ENCODE assay signal across 28 cellular contexts in the genomic region with DNA sequence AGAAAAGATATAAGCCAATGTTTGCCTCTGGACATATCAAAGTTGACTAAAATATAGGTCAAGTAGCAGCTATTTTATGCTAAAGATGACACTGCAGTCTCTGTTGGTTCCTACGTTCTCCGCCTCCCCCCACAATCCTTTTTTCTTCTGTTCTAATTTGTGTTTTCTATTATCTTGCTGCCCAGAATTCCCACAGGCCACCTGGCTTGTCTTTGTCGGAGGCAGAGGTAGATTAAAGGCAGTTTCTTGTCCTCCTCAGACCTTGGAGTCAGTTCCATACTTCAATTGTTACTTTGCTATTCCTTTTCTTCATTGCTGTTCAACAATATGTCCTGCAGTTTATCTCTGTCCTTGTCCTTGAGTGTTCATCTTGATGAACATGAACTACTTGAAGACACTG.
"Had no signal": no experiment of that assay in that cellular context is flagged by ENCODE, and none has a peak within 500 bp of the region (broad histone marks: within the 10 kb centered on the region; RNA-seq: fewer than 3 reads in every experiment).

No MANE protein-coding gene starts in this region.

- H3K27ac Mint-ChIP-seq: dendritic cell treated with granulocyte-macrophage colony-stimulating factor and Interleukin-4, amounts not matched to agents 40 ng/mL and 50 ng/mL, for 4 days; effector memory CD8-positive, alpha-beta T cell; endodermal cell; memory B cell; natural killer cell had no signal

- ATAC-seq: effector memory CD8-positive, alpha-beta T cell; esophagus mucosa; gastrocnemius medialis; heart right ventricle; left cardiac atrium; left lung; left ventricle myocardium superior; lower lobe of right lung; naive thymus-derived CD4-positive, alpha-beta T cell; natural killer cell had no signal

- H3K27ac ChIP-seq: epithelial cell of prostate, esophagus squamous epithelium, gastrocnemius medialis, heart right ventricle, left lung, lower lobe of right lung had no signal

- H3K36me3 Mint-ChIP-seq: memory B cell, natural killer cell had no signal

- H3K9me3 Mint-ChIP-seq: dendritic cell treated with granulocyte-macrophage colony-stimulating factor and Interleukin-4, amounts not matched to agents 40 ng/mL and 50 ng/mL, for 4 days; effector memory CD8-positive, alpha-beta T cell; endodermal cell; memory B cell; naive thymus-derived CD4-positive, alpha-beta T cell; natural killer cell had no signal

- H3K4me3 ChIP-seq: esophagus squamous epithelium, gastrocnemius medialis, heart right ventricle, left lung, lower lobe of right lung had no signal

- H3K4me3 Mint-ChIP-seq: dendritic cell treated with granulocyte-macrophage colony-stimulating factor and Interleukin-4, amounts not matched to agents 40 ng/mL and 50 ng/mL, for 4 days; effector memory CD8-positive, alpha-beta T cell; endodermal cell; memory B cell; naive thymus-derived CD4-positive, alpha-beta T cell; natural killer cell had no signal

- H3K27me3 Mint-ChIP-seq: effector memory CD8-positive, alpha-beta T cell; memory B cell had no signal

- H3K27me3 ChIP-seq: esophagus squamous epithelium, heart right ventricle, left lung had no signal

- FAIRE-seq: endometrium, islet of Langerhans, keratinocyte had no signal

- H3K9me3 ChIP-seq: esophagus squamous epithelium, gastrocnemius medialis, heart right ventricle, left lung, lower lobe of right lung had no signal

- DNase-seq: cortex of kidney; effector CD8-positive, alpha-beta T cell; effector memory CD8-positive, alpha-beta T cell; endodermal cell; erythroblast; esophagus squamous epithelium; foreskin fibroblast; foreskin melanocyte; gastrocnemius medialis; glutamatergic neuron; head of caudate nucleus; heart right ventricle; hippocampal formation; left cardiac atrium; left lung; left ventricle myocardium superior; lower lobe of right lung; mesendoderm; midbrain; naive thymus-derived CD4-positive, alpha-beta T cell; natural killer cell had no signal

- H3K36me3 ChIP-seq: esophagus squamous epithelium, gastrocnemius medialis, heart right ventricle, left lung, lower lobe of right lung had no signal
